ENCODE assay signal across 2 cellular contexts in genomic region chr17:49028271-49028670, GRCh38.
TF ChIP-seq lines count a peak whose summit lies in the region.

No MANE protein-coding gene starts in this region.

TF ChIP-seq in HepG2, 621 proteins besides CTCF, POLR2A, EP300 and RAD21:
- TF ChIP-seq GMEB2 (CRISPR knock-in tag; IDR thresholded peaks at IDR 0.05; ENCODE audit: low read depth) = no peak
- TF ChIP-seq SP5 (CRISPR knock-in tag; IDR thresholded peaks at IDR 0.05; ENCODE audit: borderline replicate concordance, low read depth) = no peak
- TF ChIP-seq NR1H2 (CRISPR knock-in tag; IDR thresholded peaks at IDR 0.05; ENCODE audit: borderline replicate concordance, low read depth) = no peak
TF ChIP-seq in HepG2: peak in this region for 0.

TF ChIP-seq in K562, 482 proteins besides CTCF, POLR2A, EP300 and RAD21:
- TF ChIP-seq CBFA2T2 (conservative IDR thresholded peaks at IDR 0.05) (peak; percentile 52), DPF2 (IDR thresholded peaks at IDR 0.05) (peak; percentile 31; the same call in 1 of the 2 replicates), ATF2 (CRISPR knock-in tag; IDR thresholded peaks at IDR 0.05) (no peak), CBFA2T3 (IDR thresholded peaks at IDR 0.05) (peak; percentile 74), KDM1A (IDR thresholded peaks at IDR 0.05) (0 out of 4 replicates have a peak, but pooled peaks of 1 of the 2 experiments have one; percentile 16), ARID1B (IDR thresholded peaks at IDR 0.05) (peak; percentile 74), ZNF280B (CRISPR knock-in tag; IDR thresholded peaks at IDR 0.05) (no peak), NCOR1 (IDR thresholded peaks at IDR 0.05) (peak; percentile 60), MTA2 (IDR thresholded peaks at IDR 0.05; ENCODE audit: low read depth) (peak; percentile 48; the same call in 1 of the 2 replicates), HMBOX1 (IDR thresholded peaks at IDR 0.05) (peak; percentile 60; the same call in 1 of the 2 replicates), MYC (IDR thresholded peaks at IDR 0.05; ENCODE audit: low read depth, low read length) (no peak), MYC (CRISPR knock-in tag; IDR thresholded peaks at IDR 0.05; ENCODE audit: borderline replicate concordance, low read depth) (no peak), TCF3 (CRISPR knock-in tag; IDR thresholded peaks at IDR 0.05) (peak; percentile 73), ZNF592 (IDR thresholded peaks at IDR 0.05) (no peak), ZNF609 (CRISPR knock-in tag; IDR thresholded peaks at IDR 0.05; ENCODE audit: borderline replicate concordance) (no peak), ZNF436 (CRISPR knock-in tag; IDR thresholded peaks at IDR 0.05) (no peak), CBX2 (IDR thresholded peaks at IDR 0.05; ENCODE audit: insufficient read depth, low read length, poor library complexity, severe bottlenecking) (no peak), SPI1 (IDR thresholded peaks at IDR 0.05; ENCODE audit: borderline replicate concordance, low read depth, low read length) (no peak), GABPB1 (CRISPR knock-in tag; IDR thresholded peaks at IDR 0.05) (no peak), SOX6 (IDR thresholded peaks at IDR 0.05) (0 out of 2 replicates have a peak, but pooled peaks have one; percentile 16), FIP1L1 (IDR thresholded peaks at IDR 0.05; ENCODE audit: low read depth, low read length, poor library complexity, severe bottlenecking) (no peak), MCM3 (IDR thresholded peaks at IDR 0.05) (no peak), PRDM10 (IDR thresholded peaks at IDR 0.05; ENCODE audit: partially characterized antibody) (no peak), TAL1 (IDR thresholded peaks at IDR 0.05) (peak; percentile 72), ZFX (CRISPR knock-in tag; IDR thresholded peaks at IDR 0.05) (no peak), ELF4 (CRISPR knock-in tag; IDR thresholded peaks at IDR 0.05) (no peak), NCOA1 (IDR thresholded peaks at IDR 0.05; ENCODE audit: low read depth) (no peak), ZNF232 (CRISPR knock-in tag; IDR thresholded peaks at IDR 0.05) (no peak), ZNF41 (CRISPR knock-in tag; conservative IDR thresholded peaks at IDR 0.05) (no peak), ZNF324 (CRISPR knock-in tag; IDR thresholded peaks at IDR 0.05) (no peak), SMARCA4 (IDR thresholded peaks at IDR 0.05) (peak; percentile 40; the same call in 1 of the 2 replicates), DDX20 (tag; IDR thresholded peaks at IDR 0.05; ENCODE audit: low read depth) (no peak), TGIF2 (CRISPR knock-in tag; IDR thresholded peaks at IDR 0.05) (no peak), HDAC8 (tag; IDR thresholded peaks at IDR 0.05) (no peak), TEAD4 (IDR thresholded peaks at IDR 0.05; ENCODE audit: low read length) (peak; percentile 74), TEAD4 (CRISPR knock-in tag; IDR thresholded peaks at IDR 0.05; ENCODE audit: borderline replicate concordance) (no peak), FOS (IDR thresholded peaks at IDR 0.05; ENCODE audit: extremely low read depth, insufficient read length) (no peak), ZNF668 (CRISPR knock-in tag; IDR thresholded peaks at IDR 0.05) (no peak), CCNT2 (IDR thresholded peaks at IDR 0.05; ENCODE audit: borderline replicate concordance, extremely low read depth, insufficient read length, low read depth, low read length) (peak; percentile 26), PML (IDR thresholded peaks at IDR 0.05; ENCODE audit: low read length) (0 out of 2 replicates have a peak, but pooled peaks have one; percentile 23), ZNF3 (CRISPR knock-in tag; IDR thresholded peaks at IDR 0.05) (no peak), THRA (IDR thresholded peaks at IDR 0.05) (no peak)
